ENCODE assay signal across 12 cellular contexts in genomic region chr10:119466655-119467054, GRCh38.
DNase-seq lines count a peak whose midpoint lies in the region; ATAC-seq and TF ChIP-seq lines count a peak whose summit lies in the region.
"Had no signal": no experiment of that assay in that cellular context is flagged by ENCODE, and none has a peak within 500 bp of the region (broad histone marks: within the 10 kb centered on the region; RNA-seq: fewer than 3 reads in every experiment).

No MANE protein-coding gene starts in this region.

- TF ChIP-seq POLR2A in uterus (IDR thresholded peaks at IDR 0.05), result no peak

- H3K27me3 ChIP-seq in BLaER1 (no peaks in the 10 kb centered on the region), GM23338 (ENCODE audit: insufficient read depth) (no peaks in the 10 kb centered on the region), foreskin keratinocyte (peaks cover 25% of the 10 kb centered on the region), uterus (no peaks in the 10 kb centered on the region)
- H3K27me3 ChIP-seq: hepatocyte had no signal

- peaks cover 12% of the 10 kb centered on the region for H3K9me3 Mint-ChIP-seq in GM23338
- H3K9me3 Mint-ChIP-seq in activated CD4-positive, alpha-beta T cell treated with anti-CD3 and anti-CD28 coated beads, Interleukin-2, amount 10 ng/mL, durations not matched to agents 24 days and 14 days, result peaks cover 18% of the 10 kb centered on the region

- H3K4me2 ChIP-seq in BLaER1, result 0 out of 2 replicates have a peak overlapping the region, but pooled peaks have one; percentile 3
- no peak overlapping the region for H3K4me2 ChIP-seq in GM23338
- H3K4me2 ChIP-seq: hepatocyte had no signal

- H3K9me3 ChIP-seq in BLaER1, result peaks cover 15% of the 10 kb centered on the region
- no peaks in the 10 kb centered on the region for H3K9me3 ChIP-seq in uterus

- no peaks in the 10 kb centered on the region for H3K79me2 ChIP-seq in GM23338 (replicated peaks; ENCODE audit: insufficient read depth)
- H3K79me2 ChIP-seq: hepatocyte had no signal

- no peaks in the 10 kb centered on the region for H3F3A ChIP-seq in GM23338 (replicated peaks; ENCODE audit: low read depth)

- H3K9me2 ChIP-seq in GM23338 (ENCODE audit: insufficient read depth), result peaks cover 3% of the 10 kb centered on the region

- H3K27me3 Mint-ChIP-seq in GM23338 (ENCODE audit: insufficient read depth, low read depth, poor library complexity), result no peaks in the 10 kb centered on the region
- H3K27me3 Mint-ChIP-seq in activated CD4-positive, alpha-beta T cell treated with anti-CD3 and anti-CD28 coated beads, Interleukin-2, amount 10 ng/mL, durations not matched to agents 24 days and 14 days, result peaks cover 6% of the 10 kb centered on the region

- DNase-seq in GM23338 (ENCODE audit: low spot score) (no peak), foreskin keratinocyte (no peak), uterus (no peak), SIG-M5 (lab: John Stamatoyannopoulos, UW) (no peak), NCI-H146 (lab: John Stamatoyannopoulos, UW) (no peak)
- DNase-seq in activated CD4-positive, alpha-beta T cell treated with anti-CD3 and anti-CD28 coated beads, Interleukin-2, amount 10 ng/mL, durations not matched to agents 24 days and 14 days, result peak; percentile 76
- DNase-seq: NCI-H2081 had no signal

- intact Hi-C loops in activated CD4-positive, alpha-beta T cell treated with anti-CD3 and anti-CD28 coated beads, Interleukin-2, amount 10 ng/mL, durations not matched to agents 24 days and 14 days (cut with micrococcal nuclease), result no loop called here
- intact Hi-C loops in uterus (cut with DNase I; ENCODE audit: low total_unique reads), result no loop called here

- H3K27ac ChIP-seq in BLaER1, result no peak overlapping the region
- H3K27ac ChIP-seq in GM23338 (ENCODE audit: low read depth), result no peak overlapping the region
- no peak overlapping the region for H3K27ac ChIP-seq in foreskin keratinocyte
- no peak overlapping the region for H3K27ac ChIP-seq in uterus
- H3K27ac ChIP-seq: cardiac muscle cell, hepatocyte had no signal

- H3K27ac Mint-ChIP-seq in GM23338, result no peak overlapping the region
- H3K27ac Mint-ChIP-seq in activated CD4-positive, alpha-beta T cell treated with anti-CD3 and anti-CD28 coated beads, Interleukin-2, amount 10 ng/mL, durations not matched to agents 24 days and 14 days, result no peak overlapping the region
- H3K27ac Mint-ChIP-seq: T-helper 1 cell treated with Interleukin-12 subunit alpha and Interleukin-12 subunit beta and Interleukin-4 antibody, amounts not matched to agents 30 μg/mL and 1 μg/mL, for 36 hours had no signal

- H3K36me3 ChIP-seq in BLaER1 (no peaks in the 10 kb centered on the region), GM23338 (ENCODE audit: insufficient read depth) (no peaks in the 10 kb centered on the region), uterus (no peaks in the 10 kb centered on the region)
- H3K36me3 ChIP-seq: cardiac muscle cell had no signal

- H2AFZ ChIP-seq in GM23338, result no peak overlapping the region
- H2AFZ ChIP-seq: hepatocyte had no signal

- no peaks in the 10 kb centered on the region for H3K4me1 Mint-ChIP-seq in GM23338
- peaks cover 2% of the 10 kb centered on the region for H3K4me1 Mint-ChIP-seq in activated CD4-positive, alpha-beta T cell treated with anti-CD3 and anti-CD28 coated beads, Interleukin-2, amount 10 ng/mL, durations not matched to agents 24 days and 14 days

- ATAC-seq in GM23338 (peak; percentile 23; the same call in 1 of the 3 replicates), foreskin keratinocyte (peak; percentile 64), GM19035 (IDR thresholded peaks at IDR 0.05; ENCODE audit: unreplicated experiment) (no peak)

- no peak overlapping the region for H3K9ac ChIP-seq in BLaER1

- H4K20me1 ChIP-seq in BLaER1 (no peaks in the 10 kb centered on the region), GM23338 (replicated peaks; ENCODE audit: insufficient read depth) (no peaks in the 10 kb centered on the region)

- H3K4me1 ChIP-seq in BLaER1, result peaks cover 31% of the 10 kb centered on the region
- no peaks in the 10 kb centered on the region for H3K4me1 ChIP-seq in GM23338 (ENCODE audit: insufficient read depth)
- peaks cover under 1% of the 10 kb centered on the region for H3K4me1 ChIP-seq in foreskin keratinocyte
- H3K4me1 ChIP-seq in uterus, result no peaks in the 10 kb centered on the region

- no peaks in the 10 kb centered on the region for H3K36me3 Mint-ChIP-seq in GM23338 (ENCODE audit: low read depth)
- peaks cover 9% of the 10 kb centered on the region for H3K36me3 Mint-ChIP-seq in activated CD4-positive, alpha-beta T cell treated with anti-CD3 and anti-CD28 coated beads, Interleukin-2, amount 10 ng/mL, durations not matched to agents 24 days and 14 days (ENCODE audit: low read depth)

- no peak for TF ChIP-seq CTCF in GM23338 (conservative IDR thresholded peaks at IDR 0.05; ENCODE audit: low read depth in 2 of 2)
- no peak for TF ChIP-seq CTCF in foreskin keratinocyte (conservative IDR thresholded peaks at IDR 0.05)
- TF ChIP-seq CTCF in uterus (IDR thresholded peaks at IDR 0.05), result no peak

- H3K4me3 ChIP-seq in BLaER1, result no peak overlapping the region
- H3K4me3 ChIP-seq in GM23338, result no peak overlapping the region
- no peak overlapping the region for H3K4me3 ChIP-seq in uterus
- H3K4me3 ChIP-seq: cardiac muscle cell, hepatocyte had no signal

- no peak overlapping the region for H3K4me3 Mint-ChIP-seq in GM23338
- H3K4me3 Mint-ChIP-seq in activated CD4-positive, alpha-beta T cell treated with anti-CD3 and anti-CD28 coated beads, Interleukin-2, amount 10 ng/mL, durations not matched to agents 24 days and 14 days, result no peak overlapping the region
- H3K4me3 Mint-ChIP-seq: T-helper 1 cell treated with Interleukin-12 subunit alpha and Interleukin-12 subunit beta and Interleukin-4 antibody, amounts not matched to agents 30 μg/mL and 1 μg/mL, for 36 hours had no signal

TF ChIP-seq in GM23338, 12 proteins besides CTCF, POLR2A, EP300 and RAD21 (continues in another document):
- no peak for TF ChIP-seq ZNF114 (CRISPR knock-in tag; IDR thresholded peaks at IDR 0.05)
- TF ChIP-seq ZNF462 (CRISPR knock-in tag; IDR thresholded peaks at IDR 0.05), result no peak
